1 cellular context compared by ENCODE assay signal in the genomic region with DNA sequence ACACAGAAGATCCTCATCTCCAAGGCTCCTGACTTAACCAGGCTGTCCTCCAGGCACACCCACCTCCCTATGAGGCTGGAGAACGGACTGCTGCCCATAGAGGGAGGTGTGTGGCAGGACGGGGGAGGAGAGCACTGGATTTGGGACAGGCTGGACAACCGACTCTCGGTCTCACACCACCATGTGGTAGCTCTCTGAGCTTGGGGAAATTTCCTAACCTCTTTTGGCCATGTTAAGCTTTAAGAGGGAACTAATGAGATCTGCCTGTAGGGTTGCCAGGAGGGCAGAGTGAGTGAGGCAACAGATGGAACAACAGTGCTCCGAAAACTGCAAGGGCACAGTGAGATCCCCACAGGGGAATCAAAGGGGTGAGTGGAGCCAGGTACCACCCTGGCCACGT.
TF ChIP-seq lines count a peak whose summit lies in the region.

No MANE protein-coding gene starts in this region.

TF ChIP-seq in HEK293, 187 proteins besides CTCF, POLR2A, EP300 and RAD21 (continued from another document):
- TF ChIP-seq, protein P1, sequence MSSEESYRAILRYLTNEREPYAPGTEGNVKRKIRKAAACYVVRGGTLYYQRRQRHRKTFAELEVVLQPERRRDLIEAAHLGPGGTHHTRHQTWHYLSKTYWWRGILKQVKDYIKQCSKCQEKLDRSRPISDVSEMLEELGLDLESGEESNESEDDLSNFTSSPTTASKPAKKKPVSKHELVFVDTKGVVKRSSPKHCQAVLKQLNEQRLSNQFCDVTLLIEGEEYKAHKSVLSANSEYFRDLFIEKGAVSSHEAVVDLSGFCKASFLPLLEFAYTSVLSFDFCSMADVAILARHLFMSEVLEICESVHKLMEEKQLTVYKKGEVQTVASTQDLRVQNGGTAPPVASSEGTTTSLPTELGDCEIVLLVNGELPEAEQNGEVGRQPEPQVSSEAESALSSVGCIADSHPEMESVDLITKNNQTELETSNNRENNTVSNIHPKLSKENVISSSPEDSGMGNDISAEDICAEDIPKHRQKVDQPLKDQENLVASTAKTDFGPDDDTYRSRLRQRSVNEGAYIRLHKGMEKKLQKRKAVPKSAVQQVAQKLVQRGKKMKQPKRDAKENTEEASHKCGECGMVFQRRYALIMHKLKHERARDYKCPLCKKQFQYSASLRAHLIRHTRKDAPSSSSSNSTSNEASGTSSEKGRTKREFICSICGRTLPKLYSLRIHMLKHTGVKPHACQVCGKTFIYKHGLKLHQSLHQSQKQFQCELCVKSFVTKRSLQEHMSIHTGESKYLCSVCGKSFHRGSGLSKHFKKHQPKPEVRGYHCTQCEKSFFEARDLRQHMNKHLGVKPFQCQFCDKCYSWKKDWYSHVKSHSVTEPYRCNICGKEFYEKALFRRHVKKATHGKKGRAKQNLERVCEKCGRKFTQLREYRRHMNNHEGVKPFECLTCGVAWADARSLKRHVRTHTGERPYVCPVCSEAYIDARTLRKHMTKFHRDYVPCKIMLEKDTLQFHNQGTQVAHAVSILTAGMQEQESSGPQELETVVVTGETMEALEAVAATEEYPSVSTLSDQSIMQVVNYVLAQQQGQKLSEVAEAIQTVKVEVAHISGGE (tag by site-specific recombination; conservative IDR thresholded peaks at IDR 0.05; ENCODE audit: low read depth) = peak; percentile 73
- TF ChIP-seq ZNF623 (tag by site-specific recombination; IDR thresholded peaks at IDR 0.05) (no peak), KLF9 (tag by site-specific recombination; IDR thresholded peaks at IDR 0.05; ENCODE audit: low read depth) (peak; percentile 43; the same call in 1 of the 2 replicates), ZBTB20 (tag by site-specific recombination; IDR thresholded peaks at IDR 0.05) (no peak), ZNF501 (tag by site-specific recombination; IDR thresholded peaks at IDR 0.05) (no peak)
- TF ChIP-seq, protein P2, sequence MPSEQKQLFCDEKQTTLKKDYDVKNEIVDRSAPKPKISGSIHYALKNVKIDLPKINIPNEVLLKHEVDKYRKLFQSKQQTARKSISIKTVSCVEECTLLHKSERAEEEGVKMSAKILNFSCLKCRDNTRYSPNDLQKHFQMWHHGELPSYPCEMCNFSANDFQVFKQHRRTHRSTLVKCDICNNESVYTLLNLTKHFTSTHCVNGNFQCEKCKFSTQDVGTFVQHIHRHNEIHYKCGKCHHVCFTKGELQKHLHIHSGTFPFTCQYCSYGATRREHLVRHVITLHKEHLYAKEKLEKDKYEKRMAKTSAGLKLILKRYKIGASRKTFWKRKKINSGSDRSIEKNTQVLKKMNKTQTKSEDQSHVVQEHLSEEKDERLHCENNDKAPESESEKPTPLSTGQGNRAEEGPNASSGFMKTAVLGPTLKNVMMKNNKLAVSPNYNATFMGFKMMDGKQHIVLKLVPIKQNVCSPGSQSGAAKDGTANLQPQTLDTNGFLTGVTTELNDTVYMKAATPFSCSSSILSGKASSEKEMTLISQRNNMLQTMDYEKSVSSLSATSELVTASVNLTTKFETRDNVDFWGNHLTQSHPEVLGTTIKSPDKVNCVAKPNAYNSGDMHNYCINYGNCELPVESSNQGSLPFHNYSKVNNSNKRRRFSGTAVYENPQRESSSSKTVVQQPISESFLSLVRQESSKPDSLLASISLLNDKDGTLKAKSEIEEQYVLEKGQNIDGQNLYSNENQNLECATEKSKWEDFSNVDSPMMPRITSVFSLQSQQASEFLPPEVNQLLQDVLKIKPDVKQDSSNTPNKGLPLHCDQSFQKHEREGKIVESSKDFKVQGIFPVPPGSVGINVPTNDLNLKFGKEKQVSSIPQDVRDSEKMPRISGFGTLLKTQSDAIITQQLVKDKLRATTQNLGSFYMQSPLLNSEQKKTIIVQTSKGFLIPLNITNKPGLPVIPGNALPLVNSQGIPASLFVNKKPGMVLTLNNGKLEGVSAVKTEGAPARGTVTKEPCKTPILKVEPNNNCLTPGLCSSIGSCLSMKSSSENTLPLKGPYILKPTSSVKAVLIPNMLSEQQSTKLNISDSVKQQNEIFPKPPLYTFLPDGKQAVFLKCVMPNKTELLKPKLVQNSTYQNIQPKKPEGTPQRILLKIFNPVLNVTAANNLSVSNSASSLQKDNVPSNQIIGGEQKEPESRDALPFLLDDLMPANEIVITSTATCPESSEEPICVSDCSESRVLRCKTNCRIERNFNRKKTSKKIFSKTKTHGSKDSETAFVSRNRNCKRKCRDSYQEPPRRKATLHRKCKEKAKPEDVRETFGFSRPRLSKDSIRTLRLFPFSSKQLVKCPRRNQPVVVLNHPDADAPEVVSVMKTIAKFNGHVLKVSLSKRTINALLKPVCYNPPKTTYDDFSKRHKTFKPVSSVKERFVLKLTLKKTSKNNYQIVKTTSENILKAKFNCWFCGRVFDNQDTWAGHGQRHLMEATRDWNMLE (tag by site-specific recombination; conservative IDR thresholded peaks at IDR 0.05; ENCODE audit: low read depth) = no peak
